Comparison of ENCODE assay signal across 1 cellular context in the genomic region with DNA sequence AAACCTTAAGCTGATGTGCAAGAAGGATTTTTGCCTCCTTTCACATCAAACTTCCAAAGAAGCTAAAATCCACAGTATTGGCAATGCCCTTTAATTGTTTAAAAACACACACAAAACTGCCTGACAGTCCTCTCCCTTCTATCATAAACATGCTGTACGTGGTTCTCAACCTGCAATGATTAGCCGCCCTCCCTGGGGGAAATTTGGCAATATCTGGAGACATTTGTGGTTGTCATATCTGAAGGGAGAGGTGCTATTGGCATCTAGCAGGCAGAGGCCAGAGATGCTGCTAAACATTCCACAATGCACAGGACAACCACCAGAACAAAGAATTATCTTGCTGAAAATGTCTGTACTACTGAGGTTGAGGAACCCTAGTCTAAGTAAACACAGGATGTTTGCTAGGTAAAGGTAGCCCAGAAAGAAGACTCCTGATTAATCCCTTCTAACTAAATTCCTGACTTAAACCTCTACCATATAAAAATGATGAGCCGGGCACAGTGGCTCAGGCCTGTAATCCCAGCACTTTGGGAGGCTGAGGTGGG.
TF ChIP-seq lines count a peak whose summit lies in the region.

No MANE protein-coding gene starts in this region.

TF ChIP-seq in A549, 52 proteins besides CTCF, POLR2A, EP300 and RAD21:
- no peak for TF ChIP-seq SMC3 (IDR thresholded peaks at IDR 0.05)
- no peak for TF ChIP-seq RCOR1 (IDR thresholded peaks at IDR 0.05; ENCODE audit: low read depth, low read length)
TF ChIP-seq in A549: peak in this region for 0.
